ENCODE assay signal across 1 cellular context in the genomic region with DNA sequence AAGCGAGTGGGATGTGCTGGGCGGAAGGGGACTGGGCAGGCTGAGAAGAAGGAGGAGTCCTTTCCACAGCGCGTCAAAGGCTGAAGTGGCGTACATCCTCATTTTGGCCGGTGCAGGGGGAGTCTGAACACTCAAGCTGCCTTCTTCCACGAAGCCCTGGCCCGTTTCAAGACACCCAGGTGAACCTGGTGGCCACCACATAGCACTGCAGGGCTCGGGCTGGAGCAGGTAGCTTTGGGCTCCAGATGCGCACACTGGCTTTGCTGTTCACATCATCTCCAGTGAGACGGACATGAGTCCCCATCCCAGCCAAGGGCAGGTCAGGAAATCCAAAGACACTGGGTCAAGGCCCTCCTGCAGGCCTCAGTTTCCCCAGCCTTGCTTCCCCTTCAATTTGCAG.
TF ChIP-seq lines count a peak whose summit lies in the region.

No MANE protein-coding gene starts in this region.

TF ChIP-seq in GM23338, 12 proteins besides CTCF, POLR2A, EP300 and RAD21 (continued from another document):
- TF ChIP-seq, protein P1, sequence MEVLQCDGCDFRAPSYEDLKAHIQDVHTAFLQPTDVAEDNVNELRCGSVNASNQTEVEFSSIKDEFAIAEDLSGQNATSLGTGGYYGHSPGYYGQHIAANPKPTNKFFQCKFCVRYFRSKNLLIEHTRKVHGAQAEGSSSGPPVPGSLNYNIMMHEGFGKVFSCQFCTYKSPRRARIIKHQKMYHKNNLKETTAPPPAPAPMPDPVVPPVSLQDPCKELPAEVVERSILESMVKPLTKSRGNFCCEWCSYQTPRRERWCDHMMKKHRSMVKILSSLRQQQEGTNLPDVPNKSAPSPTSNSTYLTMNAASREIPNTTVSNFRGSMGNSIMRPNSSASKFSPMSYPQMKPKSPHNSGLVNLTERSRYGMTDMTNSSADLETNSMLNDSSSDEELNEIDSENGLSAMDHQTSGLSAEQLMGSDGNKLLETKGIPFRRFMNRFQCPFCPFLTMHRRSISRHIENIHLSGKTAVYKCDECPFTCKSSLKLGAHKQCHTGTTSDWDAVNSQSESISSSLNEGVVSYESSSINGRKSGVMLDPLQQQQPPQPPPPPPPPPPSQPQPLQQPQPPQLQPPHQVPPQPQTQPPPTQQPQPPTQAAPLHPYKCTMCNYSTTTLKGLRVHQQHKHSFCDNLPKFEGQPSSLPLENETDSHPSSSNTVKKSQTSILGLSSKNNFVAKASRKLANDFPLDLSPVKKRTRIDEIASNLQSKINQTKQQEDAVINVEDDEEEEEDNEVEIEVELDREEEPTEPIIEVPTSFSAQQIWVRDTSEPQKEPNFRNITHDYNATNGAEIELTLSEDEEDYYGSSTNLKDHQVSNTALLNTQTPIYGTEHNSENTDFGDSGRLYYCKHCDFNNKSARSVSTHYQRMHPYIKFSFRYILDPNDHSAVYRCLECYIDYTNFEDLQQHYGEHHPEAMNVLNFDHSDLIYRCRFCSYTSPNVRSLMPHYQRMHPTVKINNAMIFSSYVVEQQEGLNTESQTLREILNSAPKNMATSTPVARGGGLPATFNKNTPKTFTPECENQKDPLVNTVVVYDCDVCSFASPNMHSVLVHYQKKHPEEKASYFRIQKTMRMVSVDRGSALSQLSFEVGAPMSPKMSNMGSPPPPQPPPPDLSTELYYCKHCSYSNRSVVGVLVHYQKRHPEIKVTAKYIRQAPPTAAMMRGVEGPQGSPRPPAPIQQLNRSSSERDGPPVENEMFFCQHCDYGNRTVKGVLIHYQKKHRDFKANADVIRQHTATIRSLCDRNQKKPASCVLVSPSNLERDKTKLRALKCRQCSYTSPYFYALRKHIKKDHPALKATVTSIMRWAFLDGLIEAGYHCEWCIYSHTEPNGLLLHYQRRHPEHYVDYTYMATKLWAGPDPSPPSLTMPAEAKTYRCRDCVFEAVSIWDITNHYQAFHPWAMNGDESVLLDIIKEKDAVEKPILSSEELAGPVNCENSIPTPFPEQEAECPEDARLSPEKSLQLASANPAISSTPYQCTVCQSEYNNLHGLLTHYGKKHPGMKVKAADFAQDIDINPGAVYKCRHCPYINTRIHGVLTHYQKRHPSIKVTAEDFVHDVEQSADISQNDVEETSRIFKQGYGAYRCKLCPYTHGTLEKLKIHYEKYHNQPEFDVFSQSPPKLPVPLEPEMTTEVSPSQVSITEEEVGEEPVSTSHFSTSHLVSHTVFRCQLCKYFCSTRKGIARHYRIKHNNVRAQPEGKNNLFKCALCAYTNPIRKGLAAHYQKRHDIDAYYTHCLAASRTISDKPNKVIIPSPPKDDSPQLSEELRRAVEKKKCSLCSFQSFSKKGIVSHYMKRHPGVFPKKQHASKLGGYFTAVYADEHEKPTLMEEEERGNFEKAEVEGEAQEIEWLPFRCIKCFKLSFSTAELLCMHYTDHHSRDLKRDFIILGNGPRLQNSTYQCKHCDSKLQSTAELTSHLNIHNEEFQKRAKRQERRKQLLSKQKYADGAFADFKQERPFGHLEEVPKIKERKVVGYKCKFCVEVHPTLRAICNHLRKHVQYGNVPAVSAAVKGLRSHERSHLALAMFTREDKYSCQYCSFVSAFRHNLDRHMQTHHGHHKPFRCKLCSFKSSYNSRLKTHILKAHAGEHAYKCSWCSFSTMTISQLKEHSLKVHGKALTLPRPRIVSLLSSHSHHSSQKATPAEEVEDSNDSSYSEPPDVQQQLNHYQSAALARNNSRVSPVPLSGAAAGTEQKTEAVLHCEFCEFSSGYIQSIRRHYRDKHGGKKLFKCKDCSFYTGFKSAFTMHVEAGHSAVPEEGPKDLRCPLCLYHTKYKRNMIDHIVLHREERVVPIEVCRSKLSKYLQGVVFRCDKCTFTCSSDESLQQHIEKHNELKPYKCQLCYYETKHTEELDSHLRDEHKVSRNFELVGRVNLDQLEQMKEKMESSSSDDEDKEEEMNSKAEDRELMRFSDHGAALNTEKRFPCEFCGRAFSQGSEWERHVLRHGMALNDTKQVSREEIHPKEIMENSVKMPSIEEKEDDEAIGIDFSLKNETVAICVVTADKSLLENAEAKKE (CRISPR knock-in tag; IDR thresholded peaks at IDR 0.05), result no peak
